ENCODE assay signal across 23 cellular contexts in genomic region chr20:56991516-56991915, GRCh38.
"Had no signal": no experiment of that assay in that cellular context is flagged by ENCODE, and none has a peak within 500 bp of the region (broad histone marks: within the 10 kb centered on the region; RNA-seq: fewer than 3 reads in every experiment).

No MANE protein-coding gene starts in this region.

- H3K36me3 ChIP-seq: neural progenitor cell, ovary, right lobe of liver, sigmoid colon, stomach, thoracic aorta, thyroid gland, tibial nerve, upper lobe of left lung, vagina had no signal

- H3K4me1 ChIP-seq: neural progenitor cell, parathyroid adenoma, psoas muscle, right lobe of liver, sigmoid colon, stomach, thyroid gland, tibial nerve, upper lobe of left lung had no signal

- H3K79me2 ChIP-seq: parathyroid adenoma had no signal

- DNase-seq: occipital lobe; ovary; posterior cingulate gyrus; psoas muscle; right cardiac atrium; sigmoid colon; small intestine; stimulated activated CD4-positive, alpha-beta T cell treated with anti-CD3 and anti-CD28 coated beads, Interleukin-15, amount 100 ng/mL, for 24 hours; stimulated activated CD4-positive, alpha-beta T cell treated with anti-CD3 and anti-CD28 coated beads, Interleukin-2, amount 100 ng/mL, for 24 hours; stimulated activated CD4-positive, alpha-beta T cell treated with anti-CD3 and anti-CD28 coated beads, Interleukin-2, amount 100 ng/mL, for 48 hours; stimulated activated CD4-positive, alpha-beta T cell treated with anti-CD3 and anti-CD28 coated beads, Interleukin-4, amount 100 ng/mL, for 24 hours; stimulated activated naive B cell treated with anti-CD40 and anti-IgM and Interleukin-4, amounts not matched to agents 10 μg/mL and 1 μg/mL and 100 μg/mL, for 72 hours; stimulated activated naive CD4-positive, alpha-beta T cell treated with Interleukin-2 at 50 U/mL for 16 hours; stomach; thyroid gland; trophoblast cell; upper lobe of left lung had no signal

- H3K27me3 ChIP-seq: neural progenitor cell, ovary, right lobe of liver, thyroid gland, tibial nerve, upper lobe of left lung, vagina had no signal

- H2AFZ ChIP-seq: neural progenitor cell, parathyroid adenoma had no signal

- H3K27ac ChIP-seq: neural progenitor cell, ovary, parathyroid adenoma, psoas muscle, right lobe of liver, sigmoid colon, stomach, thoracic aorta, thyroid gland, tibial nerve, upper lobe of left lung, vagina had no signal

- H3K9me3 ChIP-seq: ovary, right lobe of liver, thoracic aorta, thyroid gland, vagina had no signal

- H3K4me3 ChIP-seq: neural progenitor cell, ovary, psoas muscle, right lobe of liver, sigmoid colon, stomach, thoracic aorta, thyroid gland, tibial nerve, upper lobe of left lung, vagina had no signal

- H3K4me2 ChIP-seq: neural progenitor cell had no signal

- H3K9ac ChIP-seq: neural progenitor cell, parathyroid adenoma had no signal
